In genomic region chr1:78051005-78051404, GRCh38 we compare ENCODE assay signal across 29 cellular contexts. TPM values are rescaled to one million over a fixed set of nuclear protein-coding genes. Genes with fewer than 3 reads are reported as not detected.
"Had no signal": no experiment of that assay in that cellular context is flagged by ENCODE, and none has a peak within 500 bp of the region (broad histone marks: within the 10 kb centered on the region; RNA-seq: fewer than 3 reads in every experiment).

No MANE protein-coding gene starts in this region.

- H2AFZ ChIP-seq: hepatocyte had no signal

- FAIRE-seq: keratinocyte, pancreas, small intestine had no signal

- H3K4me3 ChIP-seq: hepatocyte, left lung, lower lobe of right lung, pancreas, prostate gland, sigmoid colon, stomach, testis, thyroid gland, transverse colon, upper lobe of left lung, vagina had no signal

- H3K36me3 ChIP-seq: left lung, lower lobe of right lung, pancreas, prostate gland, sigmoid colon, stomach, thyroid gland, transverse colon, upper lobe of left lung, vagina had no signal

- H3K36me3 Mint-ChIP-seq: stimulated activated naive B cell treated with anti-CD40 and anti-IgM and Interleukin-4, amounts not matched to agents 10 μg/mL and 1 μg/mL and 100 μg/mL, for 72 hours had no signal

- ATAC-seq: left colon; left lung; lower lobe of right lung; naive thymus-derived CD8-positive, alpha-beta T cell; pancreas; right cardiac atrium; stimulated activated naive B cell treated with anti-CD40 and anti-IgM and Interleukin-4, amounts not matched to agents 10 μg/mL and 1 μg/mL and 100 μg/mL, for 72 hours; stimulated activated naive CD8-positive, alpha-beta T cell treated with anti-CD3 and anti-CD28 coated beads, Interleukin-15, Interleukin-2, amounts not matched to agents 100 U/mL and 50 U/mL, for 24 hours had no signal

- H3K27ac Mint-ChIP-seq: naive thymus-derived CD8-positive, alpha-beta T cell; nephron; stimulated activated naive B cell treated with anti-CD40 and anti-IgM and Interleukin-4, amounts not matched to agents 10 μg/mL and 1 μg/mL and 100 μg/mL, for 72 hours had no signal

- DNase-seq: left colon; left lung; lower lobe of right lung; mammary epithelial cell; mesenchymal stem cell; naive thymus-derived CD8-positive, alpha-beta T cell; nucleus accumbens; pancreas; posterior cingulate gyrus; retina; right cardiac atrium; sigmoid colon; small intestine; stimulated activated CD4-positive, alpha-beta T cell treated with anti-CD3 and anti-CD28 coated beads, Interleukin-15, amount 100 ng/mL, for 24 hours; stimulated activated CD4-positive, alpha-beta T cell treated with anti-CD3 and anti-CD28 coated beads, Interleukin-2, amount 100 ng/mL, for 24 hours; stimulated activated CD4-positive, alpha-beta T cell treated with anti-CD3 and anti-CD28 coated beads, Interleukin-4, amount 100 ng/mL, for 1 hour; stimulated activated naive B cell treated with anti-CD40 and anti-IgM and Interleukin-4, amounts not matched to agents 10 μg/mL and 1 μg/mL and 100 μg/mL, for 72 hours; stimulated activated naive CD8-positive, alpha-beta T cell treated with anti-CD3 and anti-CD28 coated beads, Interleukin-15, Interleukin-2, amounts not matched to agents 100 U/mL and 50 U/mL, for 24 hours; stomach; testis; thyroid gland; transverse colon; upper lobe of left lung had no signal

- H3K9me3 Mint-ChIP-seq: naive thymus-derived CD8-positive, alpha-beta T cell; nephron; neural crest cell; stimulated activated naive B cell treated with anti-CD40 and anti-IgM and Interleukin-4, amounts not matched to agents 10 μg/mL and 1 μg/mL and 100 μg/mL, for 72 hours had no signal

- H3K27me3 ChIP-seq: pancreas, testis, thyroid gland, vagina had no signal

- H3K27ac ChIP-seq: hepatocyte, lower lobe of right lung, pancreas, prostate gland, stomach, testis, thyroid gland, transverse colon, upper lobe of left lung, vagina had no signal

- H3K9me3 ChIP-seq: left lung, lower lobe of right lung, pancreas, prostate gland, sigmoid colon, stomach, testis, thyroid gland, transverse colon, upper lobe of left lung, vagina had no signal

- H3K4me3 Mint-ChIP-seq: naive thymus-derived CD8-positive, alpha-beta T cell; nephron; neural crest cell; stimulated activated naive B cell treated with anti-CD40 and anti-IgM and Interleukin-4, amounts not matched to agents 10 μg/mL and 1 μg/mL and 100 μg/mL, for 72 hours had no signal

- H3K4me2 ChIP-seq: hepatocyte had no signal

- H3K4me1 ChIP-seq: prostate gland, testis had no signal

RNA-seq across cellular contexts. Expression of gene GIPC2, which starts 5.2 kb away (rescaled TPM):
- total RNA-seq: neural crest cell had no signal
- polyA plus RNA-seq: mammary epithelial cell had no signal
